Comparison of ENCODE assay signal across 22 cellular contexts in the genomic region with DNA sequence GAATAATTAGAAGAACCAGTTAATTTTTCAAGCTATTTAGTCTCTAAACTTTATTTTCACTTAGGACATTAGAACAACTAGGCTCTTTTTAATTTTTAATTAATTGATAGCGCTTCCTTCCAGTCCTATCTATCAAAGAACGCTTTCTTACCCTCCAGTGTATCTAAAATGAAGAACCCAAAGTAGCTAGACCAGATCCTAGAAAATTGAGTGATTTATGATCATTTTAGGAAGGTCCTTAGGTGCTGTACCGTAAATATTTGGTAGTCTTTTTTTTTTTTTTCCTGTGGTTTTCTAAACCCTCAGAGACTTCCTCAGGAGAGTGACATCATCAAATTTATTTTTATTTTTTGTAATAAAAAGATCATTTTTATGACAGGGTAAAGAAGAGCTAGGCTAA.
"Had no signal": no experiment of that assay in that cellular context is flagged by ENCODE, and none has a peak within 500 bp of the region (broad histone marks: within the 10 kb centered on the region; RNA-seq: fewer than 3 reads in every experiment).

No MANE protein-coding gene starts in this region.

- FAIRE-seq: endometrium, islet of Langerhans had no signal

- H3K36me3 ChIP-seq: gastrocnemius medialis, heart right ventricle, neutrophil, stomach, thoracic aorta, transverse colon had no signal

- H3K9me3 ChIP-seq: gastrocnemius medialis, heart right ventricle, neutrophil, psoas muscle, spleen, stomach, thoracic aorta, transverse colon had no signal

- H3K4me3 ChIP-seq: gastrocnemius medialis, heart right ventricle, psoas muscle, spleen, stomach, thoracic aorta, transverse colon had no signal

- H3K27ac Mint-ChIP-seq: naive B cell; stimulated activated naive B cell treated with anti-CD40 and anti-IgM and Interleukin-4, amounts not matched to agents 10 μg/mL and 1 μg/mL and 100 μg/mL, for 72 hours had no signal

- H3K4me3 Mint-ChIP-seq: naive B cell; stimulated activated naive B cell treated with anti-CD40 and anti-IgM and Interleukin-4, amounts not matched to agents 10 μg/mL and 1 μg/mL and 100 μg/mL, for 72 hours had no signal

- DNase-seq: effector memory CD4-positive, alpha-beta T cell; gastrocnemius medialis; heart right ventricle; hypothalamus; kidney glomerular epithelial cell; naive B cell; psoas muscle; retina; spleen; stimulated activated CD4-positive, alpha-beta T cell treated with anti-CD3 and anti-CD28 coated beads, Interleukin-15, amount 100 ng/mL, for 24 hours; stimulated activated CD4-positive, alpha-beta T cell treated with anti-CD3 and anti-CD28 coated beads, Interleukin-2, amount 100 ng/mL, for 24 hours; stimulated activated CD4-positive, alpha-beta T cell treated with anti-CD3 and anti-CD28 coated beads, Interleukin-4, amount 100 ng/mL, for 4 hours; stimulated activated naive B cell treated with anti-CD40 and anti-IgM and Interleukin-4, amounts not matched to agents 10 μg/mL and 1 μg/mL and 100 μg/mL, for 72 hours; stomach; substantia nigra; transverse colon had no signal

- H3K9me3 Mint-ChIP-seq: stimulated activated naive B cell treated with anti-CD40 and anti-IgM and Interleukin-4, amounts not matched to agents 10 μg/mL and 1 μg/mL and 100 μg/mL, for 72 hours had no signal

- H3K27me3 ChIP-seq: gastrocnemius medialis, heart right ventricle, neutrophil, spleen, stomach, transverse colon had no signal

- H3K27me3 Mint-ChIP-seq: naive B cell; stimulated activated naive B cell treated with anti-CD40 and anti-IgM and Interleukin-4, amounts not matched to agents 10 μg/mL and 1 μg/mL and 100 μg/mL, for 72 hours had no signal

- ATAC-seq: esophagus mucosa; heart right ventricle; sciatic nerve; stimulated activated naive B cell treated with anti-CD40 and anti-IgM and Interleukin-4, amounts not matched to agents 10 μg/mL and 1 μg/mL and 100 μg/mL, for 72 hours had no signal

- H3K27ac ChIP-seq: gastrocnemius medialis, heart right ventricle, neutrophil, psoas muscle, spleen, stomach, thoracic aorta, transverse colon had no signal
